In the genomic region with DNA sequence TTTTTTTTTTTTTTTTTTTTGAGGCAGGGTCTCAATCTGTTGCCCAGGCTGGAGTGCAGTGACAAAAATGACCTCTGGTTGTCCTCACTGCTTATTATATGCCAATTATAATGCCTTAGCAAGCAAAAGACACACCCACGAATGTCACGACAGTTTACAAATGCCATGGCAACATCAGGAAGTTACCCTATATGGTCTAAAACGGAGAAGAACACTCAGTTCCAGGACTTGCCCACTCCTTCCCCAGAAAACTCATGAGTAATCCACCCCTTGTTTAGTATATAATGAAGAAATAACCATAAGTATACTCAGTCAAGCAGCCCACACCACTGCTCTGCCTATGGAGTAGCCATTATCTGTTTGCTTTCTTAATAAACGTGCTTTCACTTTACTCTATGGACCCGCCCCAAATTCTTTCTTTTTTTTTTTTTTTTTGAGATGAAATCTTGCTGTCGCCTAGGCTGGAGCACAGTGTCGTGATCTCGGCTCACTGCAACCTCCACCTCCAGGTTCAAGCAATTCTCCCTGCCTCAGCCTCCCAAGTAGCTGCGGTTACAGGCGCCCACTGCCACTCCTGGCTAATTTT, we compare ENCODE assay signal across 10 cellular contexts.
DNase-seq lines count a peak whose midpoint lies in the region; ATAC-seq, FAIRE-seq and TF ChIP-seq lines count a peak whose summit lies in the region.
"Had no signal": no experiment of that assay in that cellular context is flagged by ENCODE, and none has a peak within 500 bp of the region (broad histone marks: within the 10 kb centered on the region; RNA-seq: fewer than 3 reads in every experiment).

No MANE protein-coding gene starts in this region.

- peak; percentile 12 for TF ChIP-seq CTCF in upper lobe of right lung (IDR thresholded peaks at IDR 0.05)

- peak overlapping the region; percentile 80 for H3K27ac ChIP-seq in upper lobe of right lung

- FAIRE-seq in RCC 7860 (lab: Jason Lieb, UNC), result no peak
- FAIRE-seq: HTR-8/SVneo had no signal

- DNase-seq in stimulated activated CD4-positive, alpha-beta T cell treated with anti-CD3 and anti-CD28 coated beads, Interleukin-15, amount 100 ng/mL, for 24 hours, result peak; percentile 27
- DNase-seq in stimulated activated CD4-positive, alpha-beta T cell treated with anti-CD3 and anti-CD28 coated beads, Interleukin-4, amount 100 ng/mL, for 1 hour, result no peak
- peak; percentile 34 to 48 for DNase-seq in activated CD4-positive, alpha-beta T cell treated with anti-CD3 and anti-CD28 coated beads, Interleukin-2, amount 50 U/mL, for 48 hours
- DNase-seq in foreskin melanocyte (peak; percentile 4), upper lobe of right lung (no peak), RCC 7860 (ENCODE audit: low spot score) (no peak), NCI-H1092 treated with DMSO at 0.1 percent for 48 hours (lab: John Stamatoyannopoulos, UW) (no peak), germinal center (ENCODE audit: low spot score) (no peak)
- DNase-seq: SHP77 treated with DMSO at 0.1 percent for 48 hours had no signal

- H3K4me1 ChIP-seq in upper lobe of right lung, result peaks cover 24% of the 10 kb centered on the region

- H3K27me3 ChIP-seq in upper lobe of right lung, result no peaks in the 10 kb centered on the region

- H3K9me3 ChIP-seq in upper lobe of right lung, result no peaks in the 10 kb centered on the region

- ATAC-seq in upper lobe of right lung, result peak; percentile 71

- intact Hi-C loops in upper lobe of right lung (cut with DNase I), result no loop called here

- peak overlapping the region; percentile 8 for H3K4me3 ChIP-seq in upper lobe of right lung

- H3K36me3 ChIP-seq in upper lobe of right lung, result no peaks in the 10 kb centered on the region

Comparison
In these comparisons a context has a peak if more than half of its experiments do, and no peak if none do; other contexts are left out.
1. DNase-seq: peak in stimulated activated CD4-positive, alpha-beta T cell treated with anti-CD3 and anti-CD28 coated beads, Interleukin-15, amount 100 ng/mL, for 24 hours (single experiment), activated CD4-positive, alpha-beta T cell treated with anti-CD3 and anti-CD28 coated beads, Interleukin-2, amount 50 U/mL, for 48 hours (2 of 2) and foreskin melanocyte (single experiment); none in stimulated activated CD4-positive, alpha-beta T cell treated with anti-CD3 and anti-CD28 coated beads, Interleukin-4, amount 100 ng/mL, for 1 hour (single experiment), upper lobe of right lung (single experiment), RCC 7860 (single experiment), NCI-H1092 treated with DMSO at 0.1 percent for 48 hours (single experiment) and germinal center (single experiment).